In the genomic region with DNA sequence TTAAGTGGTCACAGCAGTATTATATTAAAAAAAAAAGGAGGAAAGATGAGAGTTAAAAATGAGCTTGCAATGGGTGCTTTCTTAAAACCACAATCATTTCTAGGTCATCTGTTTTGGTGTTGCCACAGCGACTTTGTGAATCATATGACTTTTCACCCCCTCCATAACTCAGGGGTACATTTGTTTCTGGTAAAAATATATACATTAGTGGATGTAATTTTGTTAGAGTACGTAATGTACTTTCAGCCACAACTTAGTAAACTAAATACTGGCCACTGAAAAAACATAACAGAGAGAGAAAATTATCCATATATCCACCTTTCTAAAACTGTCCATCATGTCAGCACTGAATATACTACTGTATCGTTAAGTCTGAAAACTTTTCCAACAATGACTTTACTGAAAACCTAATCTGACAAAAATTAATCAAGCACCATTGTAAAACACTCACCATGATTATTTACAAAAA, we compare ENCODE assay signal across 8 cellular contexts. TPM values are rescaled to one million over a fixed set of nuclear protein-coding genes. Genes with fewer than 3 reads are reported as not detected.
A peak's percentile ranks its signal among the peaks of the same experiment; 100 is the strongest.
DNase-seq lines count a peak whose midpoint lies in the region; ATAC-seq and TF ChIP-seq lines count a peak whose summit lies in the region.

No MANE protein-coding gene starts in this region.

- H3K4me1 ChIP-seq in mucosa of rectum (ENCODE audit: control insufficient read depth in 2 of 2, insufficient read depth in 2 of 2, low read length in 2 of 2) = peaks cover 2 to 4% of the 10 kb centered on the region in 2 donors

- no peaks in the 10 kb centered on the region for H3K36me3 ChIP-seq in mucosa of rectum (ENCODE audit: control insufficient read depth in 2 of 2, insufficient read depth in 2 of 2, low read length in 2 of 2)

- ATAC-seq in HG03432 (IDR thresholded peaks at IDR 0.05; ENCODE audit: unreplicated experiment) = peak; percentile 41
- peak; percentile 52 for ATAC-seq in activated T-helper 17 cell treated with anti-CD3 and anti-CD28 coated beads, Interleukin-2, amount 50 U/mL, for 72 hours (replicated peaks)
- no peak for ATAC-seq in HG03571 (IDR thresholded peaks at IDR 0.05; ENCODE audit: unreplicated experiment)
- ATAC-seq in esophagus mucosa = no peak

- peak overlapping the region; percentile 82 for H3K4me3 Mint-ChIP-seq in activated T-helper 17 cell treated with anti-CD3 and anti-CD28 coated beads, Interleukin-2, amount 50 U/mL, for 72 hours

- in situ Hi-C loops in GM13976 (cut with MboI; ENCODE audit: low sequenced_read_pairs, unreplicated experiment) = no loop called here

- peaks cover 76% of the 10 kb centered on the region for H3K36me3 Mint-ChIP-seq in activated T-helper 17 cell treated with anti-CD3 and anti-CD28 coated beads, Interleukin-2, amount 50 U/mL, for 72 hours (ENCODE audit: low read depth)

- no peak for TF ChIP-seq CTCF in GM13976 (IDR thresholded peaks at IDR 0.05; ENCODE audit: borderline replicate concordance, control extremely low read depth, extremely low read depth, insufficient read depth, missing control alignments)

- H3K27me3 Mint-ChIP-seq in activated T-helper 17 cell treated with anti-CD3 and anti-CD28 coated beads, Interleukin-2, amount 50 U/mL, for 72 hours = no peaks in the 10 kb centered on the region

- H3K27me3 ChIP-seq in mucosa of rectum (ENCODE audit: control insufficient read depth in 2 of 2, insufficient read depth in 2 of 2, low read length in 2 of 2) = no peaks in the 10 kb centered on the region

- no peaks in the 10 kb centered on the region for H3K9me3 Mint-ChIP-seq in activated T-helper 17 cell treated with anti-CD3 and anti-CD28 coated beads, Interleukin-2, amount 50 U/mL, for 72 hours

- H3K27ac ChIP-seq in mucosa of rectum (ENCODE audit: low read depth in 2 of 2, low read length in 2 of 2) = peak overlapping the region; percentile 57 to 70

- DNase-seq in EL (peak; percentile 74), GM13976 (ENCODE audit: low spot score) (no peak), hippocampal formation (lab: John Stamatoyannopoulos, UW) (no peak)

- peak overlapping the region; percentile 96 for H3K27ac Mint-ChIP-seq in activated T-helper 17 cell treated with anti-CD3 and anti-CD28 coated beads, Interleukin-2, amount 50 U/mL, for 72 hours

- H3K9ac ChIP-seq in mucosa of rectum (ENCODE audit: low read depth in 1 of 2, low read length in 2 of 2) = no peak overlapping the region

- peaks cover 41% of the 10 kb centered on the region for H3K4me1 Mint-ChIP-seq in activated T-helper 17 cell treated with anti-CD3 and anti-CD28 coated beads, Interleukin-2, amount 50 U/mL, for 72 hours

- peak overlapping the region; percentile 30 to 65 for H3K4me3 ChIP-seq in mucosa of rectum (ENCODE audit: low read length in 2 of 2)

- no peaks in the 10 kb centered on the region for H3K9me3 ChIP-seq in mucosa of rectum (ENCODE audit: control insufficient read depth in 2 of 2, low read length in 2 of 2)

RNA-seq across cellular contexts. Expression of gene ANKRD28, which starts 3.4 kb away (rescaled TPM):
- 10 to 100 TPM; 54.5 to 69.3 TPM for total RNA-seq in activated T-helper 17 cell treated with anti-CD3 and anti-CD28 coated beads, Interleukin-2, amount 50 U/mL, for 72 hours
- total RNA-seq in esophagus mucosa = 29.2 TPM

Comparison
In these comparisons a context has a peak if more than half of its experiments do, and no peak if none do; other contexts are left out.
1. ATAC-seq: peak in HG03432 (single experiment) and activated T-helper 17 cell treated with anti-CD3 and anti-CD28 coated beads, Interleukin-2, amount 50 U/mL, for 72 hours (single experiment); none in HG03571 (single experiment) and esophagus mucosa (single experiment).